ENCODE assay signal across 1 cellular context in the genomic region with DNA sequence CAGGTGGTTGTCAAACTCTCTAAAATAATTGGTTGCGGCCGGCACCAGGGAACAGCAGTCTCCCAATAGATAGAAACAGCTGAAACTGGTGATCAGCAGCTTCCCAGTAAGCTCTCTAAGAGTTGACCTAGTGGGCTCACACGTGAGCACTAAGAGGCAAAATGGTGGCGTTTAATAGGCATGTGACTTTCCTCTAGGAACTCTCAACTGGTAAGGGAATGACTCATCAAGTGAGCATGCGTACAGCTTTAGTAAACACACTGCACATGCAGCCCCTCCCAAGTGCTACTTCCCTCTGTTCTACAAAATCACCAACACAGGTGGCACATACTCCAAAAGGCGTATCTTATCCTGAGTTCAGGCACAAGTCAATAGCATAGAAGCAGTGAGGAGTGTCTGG.
TF ChIP-seq lines count a peak whose summit lies in the region.

No MANE protein-coding gene starts in this region.

TF ChIP-seq in K562, 482 proteins besides CTCF, POLR2A, EP300 and RAD21 (continued from another document and continues in another):
- TF ChIP-seq, protein P1, sequence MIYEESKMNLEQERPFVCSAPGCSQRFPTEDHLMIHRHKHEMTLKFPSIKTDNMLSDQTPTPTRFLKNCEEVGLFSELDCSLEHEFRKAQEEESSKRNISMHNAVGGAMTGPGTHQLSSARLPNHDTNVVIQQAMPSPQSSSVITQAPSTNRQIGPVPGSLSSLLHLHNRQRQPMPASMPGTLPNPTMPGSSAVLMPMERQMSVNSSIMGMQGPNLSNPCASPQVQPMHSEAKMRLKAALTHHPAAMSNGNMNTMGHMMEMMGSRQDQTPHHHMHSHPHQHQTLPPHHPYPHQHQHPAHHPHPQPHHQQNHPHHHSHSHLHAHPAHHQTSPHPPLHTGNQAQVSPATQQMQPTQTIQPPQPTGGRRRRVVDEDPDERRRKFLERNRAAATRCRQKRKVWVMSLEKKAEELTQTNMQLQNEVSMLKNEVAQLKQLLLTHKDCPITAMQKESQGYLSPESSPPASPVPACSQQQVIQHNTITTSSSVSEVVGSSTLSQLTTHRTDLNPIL (CRISPR knock-in tag; IDR thresholded peaks at IDR 0.05): no peak
- TF ChIP-seq E2F5 (CRISPR knock-in tag; IDR thresholded peaks at IDR 0.05) (no peak), SNRNP70 (optimal IDR thresholded peaks at IDR 0.05; ENCODE audit: low read depth, low read length) (no peak), PATZ1 (CRISPR knock-in tag; IDR thresholded peaks at IDR 0.05; ENCODE audit: borderline replicate concordance) (no peak), EHMT2 (IDR thresholded peaks at IDR 0.05) (peak; percentile 67; the same call in 1 of the 2 replicates), THAP7 (CRISPR knock-in tag; IDR thresholded peaks at IDR 0.05) (no peak), SNIP1 (IDR thresholded peaks at IDR 0.05; ENCODE audit: low read depth) (no peak), ZBTB34 (CRISPR knock-in tag; IDR thresholded peaks at IDR 0.05) (no peak), ZNF165 (CRISPR knock-in tag; IDR thresholded peaks at IDR 0.05; ENCODE audit: borderline replicate concordance) (no peak), POLR2AphosphoS2 (IDR thresholded peaks at IDR 0.05; ENCODE audit: low read length) (no peak), MCM5 (IDR thresholded peaks at IDR 0.05; ENCODE audit: low read depth) (no peak), FOXP4 (CRISPR knock-in tag; IDR thresholded peaks at IDR 0.05; ENCODE audit: borderline replicate concordance) (no peak), RAD51 (IDR thresholded peaks at IDR 0.05; ENCODE audit: borderline replicate concordance, low read depth) (peak; percentile 47; the same call in 1 of the 2 replicates), PHB2 (IDR thresholded peaks at IDR 0.05; ENCODE audit: low read depth) (no peak), E2F4 (CRISPR knock-in tag; IDR thresholded peaks at IDR 0.05; ENCODE audit: low read depth) (no peak), PREB (CRISPR knock-in tag; IDR thresholded peaks at IDR 0.05) (no peak), SREBF1 (IDR thresholded peaks at IDR 0.05; ENCODE audit: borderline replicate concordance, low read depth, low read length) (no peak), FIP1L1 (IDR thresholded peaks at IDR 0.05; ENCODE audit: low read depth, low read length, poor library complexity, severe bottlenecking) (no peak), POLR2B (IDR thresholded peaks at IDR 0.05; ENCODE audit: low read depth, partially characterized antibody) (no peak), FOXK2 (conservative IDR thresholded peaks at IDR 0.05 in 1 of 2, IDR thresholded peaks at IDR 0.05 in 1 of 2; ENCODE audit: low read depth in 2 of 2) (0 out of 4 replicates have a peak, but pooled peaks of 1 of the 2 experiments have one; percentile 42), ZBTB17 (CRISPR knock-in tag; IDR thresholded peaks at IDR 0.05) (no peak), WHSC1 (IDR thresholded peaks at IDR 0.05; ENCODE audit: low read length) (no peak), DNMT1 (IDR thresholded peaks at IDR 0.05) (no peak), ASH1L (IDR thresholded peaks at IDR 0.05; ENCODE audit: borderline replicate concordance, low read depth, partially characterized antibody) (no peak)
- TF ChIP-seq, protein P2, sequence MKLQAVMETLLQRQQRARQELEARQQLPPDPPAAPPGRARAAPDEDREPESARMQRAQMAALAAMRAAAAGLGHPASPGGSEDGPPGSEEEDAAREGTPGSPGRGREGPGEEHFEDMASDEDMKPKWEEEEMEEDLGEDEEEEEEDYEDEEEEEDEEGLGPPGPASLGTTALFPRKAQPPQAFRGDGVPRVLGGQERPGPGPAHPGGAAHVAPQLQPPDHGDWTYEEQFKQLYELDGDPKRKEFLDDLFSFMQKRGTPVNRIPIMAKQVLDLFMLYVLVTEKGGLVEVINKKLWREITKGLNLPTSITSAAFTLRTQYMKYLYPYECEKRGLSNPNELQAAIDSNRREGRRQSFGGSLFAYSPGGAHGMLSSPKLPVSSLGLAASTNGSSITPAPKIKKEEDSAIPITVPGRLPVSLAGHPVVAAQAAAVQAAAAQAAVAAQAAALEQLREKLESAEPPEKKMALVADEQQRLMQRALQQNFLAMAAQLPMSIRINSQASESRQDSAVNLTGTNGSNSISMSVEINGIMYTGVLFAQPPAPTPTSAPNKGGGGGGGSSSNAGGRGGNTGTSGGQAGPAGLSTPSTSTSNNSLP (IDR thresholded peaks at IDR 0.05; ENCODE audit: borderline replicate concordance, low read depth, low read length): no peak
- TF ChIP-seq, protein P3, sequence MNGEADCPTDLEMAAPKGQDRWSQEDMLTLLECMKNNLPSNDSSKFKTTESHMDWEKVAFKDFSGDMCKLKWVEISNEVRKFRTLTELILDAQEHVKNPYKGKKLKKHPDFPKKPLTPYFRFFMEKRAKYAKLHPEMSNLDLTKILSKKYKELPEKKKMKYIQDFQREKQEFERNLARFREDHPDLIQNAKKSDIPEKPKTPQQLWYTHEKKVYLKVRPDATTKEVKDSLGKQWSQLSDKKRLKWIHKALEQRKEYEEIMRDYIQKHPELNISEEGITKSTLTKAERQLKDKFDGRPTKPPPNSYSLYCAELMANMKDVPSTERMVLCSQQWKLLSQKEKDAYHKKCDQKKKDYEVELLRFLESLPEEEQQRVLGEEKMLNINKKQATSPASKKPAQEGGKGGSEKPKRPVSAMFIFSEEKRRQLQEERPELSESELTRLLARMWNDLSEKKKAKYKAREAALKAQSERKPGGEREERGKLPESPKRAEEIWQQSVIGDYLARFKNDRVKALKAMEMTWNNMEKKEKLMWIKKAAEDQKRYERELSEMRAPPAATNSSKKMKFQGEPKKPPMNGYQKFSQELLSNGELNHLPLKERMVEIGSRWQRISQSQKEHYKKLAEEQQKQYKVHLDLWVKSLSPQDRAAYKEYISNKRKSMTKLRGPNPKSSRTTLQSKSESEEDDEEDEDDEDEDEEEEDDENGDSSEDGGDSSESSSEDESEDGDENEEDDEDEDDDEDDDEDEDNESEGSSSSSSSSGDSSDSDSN (IDR thresholded peaks at IDR 0.05; ENCODE audit: borderline replicate concordance in 1 of 2, low read depth in 2 of 2, low read length in 2 of 2): no peak
